ENCODE assay signal across 10 cellular contexts in genomic region chr9:129333613-129333960, GRCh38.
A peak's percentile ranks its signal among the peaks of the same experiment; 100 is the strongest.
DNase-seq lines count a peak whose midpoint lies in the region; ATAC-seq, FAIRE-seq and TF ChIP-seq lines count a peak whose summit lies in the region.
"Had no signal": no experiment of that assay in that cellular context is flagged by ENCODE, and none has a peak within 500 bp of the region (broad histone marks: within the 10 kb centered on the region; RNA-seq: fewer than 3 reads in every experiment).

No MANE protein-coding gene starts in this region.

- peaks cover 19% of the 10 kb centered on the region for H3K4me1 Mint-ChIP-seq in MCF 10A (ENCODE audit: insufficient read depth, unreplicated experiment)

- H3K9me3 ChIP-seq in HepG2 (ENCODE audit: low read length) (peaks cover 8% of the 10 kb centered on the region), thyroid gland (no peaks in the 10 kb centered on the region)

- H3K27ac ChIP-seq in HepG2 (ENCODE audit: extremely low read length, insufficient read depth, low read length) (peak overlapping the region; percentile 93), thyroid gland (peak overlapping the region; percentile 92 to 96 (median 94))

- H4K20me1 ChIP-seq in HepG2 (ENCODE audit: insufficient read depth, low read length), result no peaks in the 10 kb centered on the region

- H3K27me3 ChIP-seq in HepG2 (ENCODE audit: control insufficient read depth in 1 of 2, insufficient read depth in 2 of 2, low read length in 2 of 2), result no peaks in the 10 kb centered on the region
- no peaks in the 10 kb centered on the region for H3K27me3 ChIP-seq in thyroid gland

- H3K79me2 ChIP-seq in HepG2 (ENCODE audit: insufficient read depth, low read length), result no peaks in the 10 kb centered on the region

- TF ChIP-seq CTCF in MCF 10A (IDR thresholded peaks at IDR 0.05; ENCODE audit: unreplicated experiment) (no peak), HepG2 (CRISPR knock-in tag; IDR thresholded peaks at IDR 0.05) (no peak), thyroid gland (IDR thresholded peaks at IDR 0.05) (no peak)

- WGBS in HepG2 (ENCODE audit: low lambda C conversion rate), result 73% methylated on average over 8 of the region's 8 CpGs
- WGBS in thyroid gland, 2 donors, result 69 to 75% methylated on average over 7 to 8 of the region's 8 CpGs

- no peaks in the 10 kb centered on the region for H3K36me3 ChIP-seq in HepG2 (replicated peaks in 1 of 2; ENCODE audit: control insufficient read depth in 1 of 2, insufficient read depth in 2 of 2, low read length in 2 of 2)
- H3K36me3 ChIP-seq in thyroid gland, result no peaks in the 10 kb centered on the region

- POLR2A ChIA-PET in MCF 10A (lab: Yijun Ruan, JAX), result interaction anchor here (0.5 to 7.7 kb wide), 29 partner anchors 10 to 1623 kb away, joined by 3 to 206 read pairs (median 4); partner anchors contain the start of genes IER5L and NTMT1
- POLR2A ChIA-PET in HepG2 (lab: Yijun Ruan, JAX), result interaction anchor here (0.8 to 5.5 kb wide), 22 partner anchors 10 to 292 kb away, joined by 3 to 76 read pairs (median 6); partner anchors contain the start of genes IER5L and NTMT1

- peak overlapping the region; percentile 92 for H3K4me2 ChIP-seq in HepG2 (ENCODE audit: low read depth, low read length)

- H3K9me3 Mint-ChIP-seq in MCF 10A (ENCODE audit: unreplicated experiment), result peaks cover 7% of the 10 kb centered on the region

- TF ChIP-seq POLR2A in HepG2 (IDR thresholded peaks at IDR 0.05; ENCODE audit: insufficient read depth in 1 of 2, low read depth in 2 of 2, low read length in 2 of 2) (no peak), thyroid gland (IDR thresholded peaks at IDR 0.05) (no peak)

- ATAC-seq in HepG2, result peak; percentile 17; the same call in 2 of the 3 replicates
- no peak for ATAC-seq in HG02938 (IDR thresholded peaks at IDR 0.05; ENCODE audit: unreplicated experiment)
- ATAC-seq in HG02840 (IDR thresholded peaks at IDR 0.05; ENCODE audit: low FRiP score, unreplicated experiment), result no peak

- H2AFZ ChIP-seq in HepG2 (ENCODE audit: low read length), result no peak overlapping the region

- peaks cover 55% of the 10 kb centered on the region for H3K4me1 ChIP-seq in HepG2 (ENCODE audit: insufficient read depth, low read length)
- peaks cover 33 to 58% of the 10 kb centered on the region in 2 donors for H3K4me1 ChIP-seq in thyroid gland

- peak overlapping the region; percentile 97 for H3K27ac Mint-ChIP-seq in MCF 10A (ENCODE audit: low read depth, unreplicated experiment)
- H3K27ac Mint-ChIP-seq: activated B cell treated with CpG ODN at 0.5 μM for 24 hours, IgD-negative memory B cell had no signal

- peak overlapping the region; percentile 88 for H3K9ac ChIP-seq in HepG2 (ENCODE audit: insufficient read depth, low read depth, low read length)

- CTCF ChIA-PET in MCF 10A (lab: Yijun Ruan, JAX) (interaction anchor here (2.9 to 4.0 kb wide), 2 partner anchors 156 to 160 kb away, joined by 13 to 28 read pairs; partner anchors contain the start of gene IER5L), HepG2 (lab: Yijun Ruan, JAX; ENCODE audit: low intra/inter-chr PET ratio, low total read pairs) (no interaction called here)

- peak overlapping the region in 1 of 3 experiments; percentile 65; a peak in 2 of 6 replicates for H3K4me3 ChIP-seq in HepG2 (replicated peaks in 1 of 3; ENCODE audit: insufficient read depth in 1 of 3, low read depth in 2 of 3, low read length in 3 of 3)
- H3K4me3 ChIP-seq in thyroid gland (replicated peaks in 1 of 3), result no peak overlapping the region

- DNase-seq in NCI-H2029 (lab: John Stamatoyannopoulos, UW) (peak; percentile 34), NCI-H2029 treated with DMSO at 0.1 percent for 48 hours (lab: John Stamatoyannopoulos, UW) (no peak), MCF 10A (ENCODE audit: unreplicated experiment) (peak; percentile 94), HepG2 (ENCODE audit: low spot score) (peak; percentile 31), thyroid gland (peak; percentile 53 to 60), NCI-H146 (lab: John Stamatoyannopoulos, UW) (no peak)
- DNase-seq: activated B cell treated with CpG ODN at 0.5 μM for 24 hours had no signal

- in situ Hi-C loops in HepG2 (cut with HindIII; ENCODE audit: extremely low pct_ligation_motif_present, low pct_unique_long_range_greater_than_20kb), result loop anchor here (10.0 kb wide), 1 partner anchor 281 kb away; no protein-coding TSS in a partner anchor

- no peaks in the 10 kb centered on the region for H3K36me3 Mint-ChIP-seq in MCF 10A (ENCODE audit: insufficient read depth, unreplicated experiment)
- H3K36me3 Mint-ChIP-seq: IgD-negative memory B cell had no signal

- no peaks in the 10 kb centered on the region for H3K27me3 Mint-ChIP-seq in MCF 10A (ENCODE audit: insufficient read depth, unreplicated experiment)

- intact Hi-C loops in MCF 10A (cut with micrococcal nuclease), result loop anchor here (5.0 kb wide), 3 partner anchors 149 to 274 kb away; no protein-coding TSS in a partner anchor
- intact Hi-C loops in HepG2 (cut with micrococcal nuclease; ENCODE audit: unreplicated experiment), result loop anchor here (5.0 kb wide), 1 partner anchor 154 kb away; no protein-coding TSS in a partner anchor
- intact Hi-C loops in thyroid gland (cut with DNase I), result no loop called here

- BruUV-seq in MCF 10A (replicated peaks; lab: Mats Ljungman, UMichigan), result TSS peak; percentile 80
- TSS peak; percentile 57 for BruUV-seq in HepG2 (replicated peaks; lab: Mats Ljungman, UMichigan)

- TF ChIP-seq EP300 in HepG2 (IDR thresholded peaks at IDR 0.05; ENCODE audit: low read depth in 2 of 2, low read length in 2 of 2) (0 out of 4 replicates have a peak, but pooled peaks of 1 of the 2 experiments have one; percentile 17), HepG2 (CRISPR knock-in tag; IDR thresholded peaks at IDR 0.05; ENCODE audit: borderline replicate concordance) (no peak)

- peak overlapping the region; percentile 71 for H3K4me3 Mint-ChIP-seq in MCF 10A (ENCODE audit: unreplicated experiment)
- H3K4me3 Mint-ChIP-seq: activated B cell treated with CpG ODN at 0.5 μM for 24 hours had no signal

- FAIRE-seq in HepG2 (lab: Jason Lieb, UNC), result no peak

- no peak for TF ChIP-seq RAD21 in HepG2 (CRISPR knock-in tag; IDR thresholded peaks at IDR 0.05)

TF ChIP-seq in HepG2, 621 proteins besides CTCF, POLR2A, EP300 and RAD21:
- TF ChIP-seq NFYB (CRISPR knock-in tag; IDR thresholded peaks at IDR 0.05), result no peak
- TF ChIP-seq SMAD1 (CRISPR knock-in tag; IDR thresholded peaks at IDR 0.05; ENCODE audit: borderline replicate concordance, low read depth), result no peak
- TF ChIP-seq MLX (CRISPR knock-in tag; IDR thresholded peaks at IDR 0.05), result no peak
- no peak for TF ChIP-seq ZNF710 (CRISPR knock-in tag; IDR thresholded peaks at IDR 0.05; ENCODE audit: borderline replicate concordance)
- no peak for TF ChIP-seq PPARG (CRISPR knock-in tag; conservative IDR thresholded peaks at IDR 0.05)
- TF ChIP-seq GLI4 (CRISPR knock-in tag; IDR thresholded peaks at IDR 0.05; ENCODE audit: borderline replicate concordance), result 0 out of 2 replicates have a peak, but pooled peaks have one; percentile 1
- no peak for TF ChIP-seq ZFP36L1 (CRISPR knock-in tag; IDR thresholded peaks at IDR 0.05)
- no peak for TF ChIP-seq LCORL (IDR thresholded peaks at IDR 0.05)
- no peak for TF ChIP-seq LCORL (CRISPR knock-in tag; IDR thresholded peaks at IDR 0.05)

Comparison
In these comparisons a context has a peak if more than half of its experiments do, and no peak if none do; other contexts are left out.
1. DNase-seq: peak in NCI-H2029 (single experiment), MCF 10A (single experiment), HepG2 (single experiment) and thyroid gland (2 of 2); none in NCI-H2029 treated with DMSO at 0.1 percent for 48 hours (single experiment) and NCI-H146 (single experiment).